12 cellular contexts compared by ENCODE assay signal in genomic region chr6:148657053-148657452, GRCh38.
DNase-seq lines count a peak whose midpoint lies in the region; ATAC-seq and TF ChIP-seq lines count a peak whose summit lies in the region.
"Had no signal": no experiment of that assay in that cellular context is flagged by ENCODE, and none has a peak within 500 bp of the region (broad histone marks: within the 10 kb centered on the region; RNA-seq: fewer than 3 reads in every experiment).

No MANE protein-coding gene starts in this region.

- CTCF ChIA-PET in BJ (lab: Yijun Ruan, JAX): no interaction called here

- no peaks in the 10 kb centered on the region for H3K36me3 Mint-ChIP-seq in type B pancreatic cell

- H3K27me3 Mint-ChIP-seq in type B pancreatic cell: no peaks in the 10 kb centered on the region
- H3K27me3 Mint-ChIP-seq: stimulated activated naive CD8-positive, alpha-beta T cell treated with anti-CD3 and anti-CD28 coated beads, Interleukin-15, Interleukin-2, amounts not matched to agents 100 ng/mL and 50 ng/mL, for 24 hours had no signal

- H3K27ac Mint-ChIP-seq in type B pancreatic cell: no peak overlapping the region
- H3K27ac Mint-ChIP-seq: activated CD4-positive, alpha-beta T cell treated with anti-CD3 and anti-CD28 coated beads, Interleukin-2, amount 10 ng/mL, durations not matched to agents 24 days and 14 days; stimulated activated naive CD8-positive, alpha-beta T cell treated with anti-CD3 and anti-CD28 coated beads, Interleukin-15, Interleukin-2, amounts not matched to agents 100 ng/mL and 50 ng/mL, for 24 hours had no signal

- H3K27me3 ChIP-seq in BJ (ENCODE audit: control insufficient read depth, insufficient read depth, low read length): no peaks in the 10 kb centered on the region

- H3K9me3 Mint-ChIP-seq in type B pancreatic cell: peaks cover 5% of the 10 kb centered on the region

- H3K4me1 Mint-ChIP-seq in type B pancreatic cell (ENCODE audit: unreplicated experiment): no peaks in the 10 kb centered on the region
- H3K4me1 Mint-ChIP-seq: activated CD4-positive, alpha-beta T cell treated with anti-CD3 and anti-CD28 coated beads, Interleukin-2, amount 10 ng/mL, durations not matched to agents 24 days and 14 days had no signal

- H3K4me3 ChIP-seq in BJ (ENCODE audit: low read depth, low read length): no peak overlapping the region
- H3K4me3 ChIP-seq in choroid plexus epithelial cell (ENCODE audit: low read depth, low read length): no peak overlapping the region
- no peak overlapping the region for H3K4me3 ChIP-seq in mucosa of descending colon

- no peaks in the 10 kb centered on the region for H3K36me3 ChIP-seq in BJ (ENCODE audit: control insufficient read depth, insufficient read depth, low read length)
- no peaks in the 10 kb centered on the region for H3K36me3 ChIP-seq in mucosa of descending colon (ENCODE audit: low read depth)

- ATAC-seq in mucosa of descending colon: peak; percentile 51
- no peak for ATAC-seq in omental fat pad (ENCODE audit: low FRiP score)

- H3K4me3 Mint-ChIP-seq in type B pancreatic cell: no peak overlapping the region
- H3K4me3 Mint-ChIP-seq: activated CD4-positive, alpha-beta T cell treated with anti-CD3 and anti-CD28 coated beads, Interleukin-2, amount 10 ng/mL, durations not matched to agents 24 days and 14 days; stimulated activated naive CD8-positive, alpha-beta T cell treated with anti-CD3 and anti-CD28 coated beads, Interleukin-15, Interleukin-2, amounts not matched to agents 100 ng/mL and 50 ng/mL, for 24 hours had no signal

- H3K9me3 ChIP-seq in mucosa of descending colon: no peaks in the 10 kb centered on the region

- TF ChIP-seq CTCF in BJ (IDR thresholded peaks at IDR 0.05; ENCODE audit: insufficient read depth, low read depth, low read length) (no peak), choroid plexus epithelial cell (conservative IDR thresholded peaks at IDR 0.05; ENCODE audit: low read depth, low read length) (no peak), mucosa of descending colon (IDR thresholded peaks at IDR 0.05) (no peak), type B pancreatic cell (conservative IDR thresholded peaks at IDR 0.05) (no peak), omental fat pad (IDR thresholded peaks at IDR 0.05) (no peak)

- POLR2A ChIA-PET in BJ (lab: Charles Lee): no interaction called here

- H3K4me1 ChIP-seq in mucosa of descending colon (ENCODE audit: low read depth): no peaks in the 10 kb centered on the region

- intact Hi-C loops in mucosa of descending colon (cut with DNase I, micrococcal nuclease): no loop called here

- DNase-seq in BJ (ENCODE audit: low read depth) (peak; percentile 22), LoVo (ENCODE audit: low spot score) (peak; percentile 19), choroid plexus epithelial cell (ENCODE audit: low read depth) (peak; percentile 73), mucosa of descending colon (peak in 1 of 3 donors; percentile 17), type B pancreatic cell (ENCODE audit: extremely low spot score, unreplicated experiment) (no peak), omental fat pad (ENCODE audit: low spot score) (no peak), cerebellum (ENCODE audit: low spot score) (no peak), occipital lobe (lab: John Stamatoyannopoulos, UW) (no peak)
- DNase-seq: activated CD4-positive, alpha-beta T cell treated with anti-CD3 and anti-CD28 coated beads, Interleukin-2, amount 10 ng/mL, durations not matched to agents 24 days and 14 days; NCI-H1436; SHP77 had no signal

Comparison
In these comparisons a context has a peak if more than half of its experiments do, and no peak if none do; other contexts are left out.
1. DNase-seq: peak in BJ (single experiment), LoVo (single experiment) and choroid plexus epithelial cell (single experiment); none in type B pancreatic cell (single experiment), omental fat pad (single experiment), cerebellum (single experiment) and occipital lobe (single experiment).